8 cellular contexts compared by ENCODE assay signal in genomic region chr17:75875182-75875939, GRCh38. TPM values are rescaled to one million over a fixed set of nuclear protein-coding genes. Genes with fewer than 3 reads are reported as not detected.
DNase-seq lines count a peak whose midpoint lies in the region; TF ChIP-seq lines count a peak whose summit lies in the region.

No MANE protein-coding gene starts in this region.

- no peaks in the 10 kb centered on the region for H3K79me2 ChIP-seq in parathyroid adenoma

- POLR2A ChIA-PET in CD4-positive, alpha-beta memory T cell (lab: Charles Lee; ENCODE audit: partially characterized antibody) = interaction anchor here (0.5 to 16.3 kb wide), 19 partner anchors 8 to 860 kb away, joined by 3 to 563 read pairs (median 4); partner anchors contain the start of genes ACOX1, MRPL38, TEN1 and TRIM65

- CTCF ChIA-PET in CD4-positive, alpha-beta memory T cell (lab: Charles Lee; ENCODE audit: partially characterized antibody) = interaction anchor here (0.6 to 14.1 kb wide), 12 partner anchors 8 to 552 kb away, joined by 3 to 266 read pairs (median 5); partner anchors contain the start of genes TRIM65, UNC13D, UNK and WBP2

- H3K4me1 Mint-ChIP-seq in CD4-positive, alpha-beta memory T cell = peaks cover 30 to 59% (median 44%) of the 10 kb centered on the region in 4 donors
- H3K4me1 Mint-ChIP-seq in chondrocyte (ENCODE audit: low read depth) = peaks cover 61% of the 10 kb centered on the region

- intact Hi-C loops in CD4-positive, alpha-beta memory T cell (cut with micrococcal nuclease) = no loop called here

- H3K4me3 Mint-ChIP-seq in CD4-positive, alpha-beta memory T cell = peak overlapping the region; percentile 89 to 95 (median 91)
- peak overlapping the region; percentile 91 for H3K4me3 Mint-ChIP-seq in chondrocyte (ENCODE audit: unreplicated experiment)

- no peaks in the 10 kb centered on the region for H3K36me3 ChIP-seq in CD4-positive, alpha-beta memory T cell (ENCODE audit: insufficient read depth, low read length)
- no peaks in the 10 kb centered on the region for H3K36me3 ChIP-seq in parathyroid adenoma (ENCODE audit: control insufficient read depth, insufficient read depth, low read length)

- no peak for DNase-seq in CD4-positive, alpha-beta memory T cell
- peak; percentile 72 for DNase-seq in NCI-H446 treated with DMSO at 0.1 percent for 48 hours (lab: John Stamatoyannopoulos, UW)
- no peak for DNase-seq in chondrocyte (ENCODE audit: low spot score)
- DNase-seq in NCI-H69 (lab: John Stamatoyannopoulos, UW) = no peak
- no peak for DNase-seq in OCI-M1 (lab: John Stamatoyannopoulos, UW)
- DNase-seq in KBM-7 = no peak
- DNase-seq in SKM-1 treated with dmso at 0.1 percent for 144 hours (lab: John Stamatoyannopoulos, UW; ENCODE audit: unreplicated experiment) = no peak

- no peak overlapping the region for H2AFZ ChIP-seq in parathyroid adenoma

- peaks cover 0 to 8% of the 10 kb centered on the region in 2 donors for H3K36me3 Mint-ChIP-seq in CD4-positive, alpha-beta memory T cell
- peaks cover 3% of the 10 kb centered on the region for H3K36me3 Mint-ChIP-seq in chondrocyte (ENCODE audit: low read depth)

- H3K9ac ChIP-seq in parathyroid adenoma = no peak overlapping the region

- TF ChIP-seq CTCF in chondrocyte (IDR thresholded peaks at IDR 0.05) (no peak), parathyroid adenoma (IDR thresholded peaks at IDR 0.05) (no peak)

- no peaks in the 10 kb centered on the region for H3K27me3 Mint-ChIP-seq in CD4-positive, alpha-beta memory T cell
- no peaks in the 10 kb centered on the region for H3K27me3 Mint-ChIP-seq in chondrocyte (ENCODE audit: low read depth)

- H3K4me3 ChIP-seq in CD4-positive, alpha-beta memory T cell (ENCODE audit: low read length in 2 of 2) = peak overlapping the region in 1 of 2 donors; percentile 61
- H3K4me3 ChIP-seq in parathyroid adenoma (ENCODE audit: low read depth, low read length) = no peak overlapping the region

- in situ Hi-C loops in KBM-7 (cut with MboI; ENCODE audit: low pct_unique_long_range_greater_than_20kb, low sequenced_read_pairs) = no loop called here

- peak overlapping the region; percentile 77 for H3K4me2 ChIP-seq in parathyroid adenoma (ENCODE audit: low read length)

- H3K27ac Mint-ChIP-seq in CD4-positive, alpha-beta memory T cell = peak overlapping the region; percentile 87 to 97 (median 93)
- peak overlapping the region; percentile 98 for H3K27ac Mint-ChIP-seq in chondrocyte (ENCODE audit: unreplicated experiment)

- peaks cover 57% of the 10 kb centered on the region for H3K4me1 ChIP-seq in CD4-positive, alpha-beta memory T cell (ENCODE audit: insufficient read depth, low read length)
- H3K4me1 ChIP-seq in parathyroid adenoma = peaks cover 14% of the 10 kb centered on the region

- H3K27me3 ChIP-seq in CD4-positive, alpha-beta memory T cell (ENCODE audit: insufficient read depth, low read length) = no peaks in the 10 kb centered on the region
- H3K27me3 ChIP-seq in parathyroid adenoma (ENCODE audit: control insufficient read depth, insufficient read depth, low read length) = no peaks in the 10 kb centered on the region

- H3K9me3 Mint-ChIP-seq in CD4-positive, alpha-beta memory T cell = no peaks in the 10 kb centered on the region
- no peaks in the 10 kb centered on the region for H3K9me3 Mint-ChIP-seq in chondrocyte (ENCODE audit: low read depth)

- H3K27ac ChIP-seq in CD4-positive, alpha-beta memory T cell (ENCODE audit: low read depth, low read length) = peak overlapping the region; percentile 56
- H3K27ac ChIP-seq in parathyroid adenoma = peak overlapping the region; percentile 87

- H3K9me3 ChIP-seq in CD4-positive, alpha-beta memory T cell (ENCODE audit: control insufficient read depth in 1 of 2, low read length in 2 of 2) = no peaks in the 10 kb centered on the region
- H3K9me3 ChIP-seq in parathyroid adenoma (ENCODE audit: control insufficient read depth, low read length) = no peaks in the 10 kb centered on the region

RNA-seq across cellular contexts. Expression of gene TRIM47, which starts 3.0 kb away (rescaled TPM):
- total RNA-seq in CD4-positive, alpha-beta memory T cell = 10 to 100 TPM; 17.5 to 22.6 TPM
- 10 to 100 TPM; 11.2 to 26.8 TPM for polyA plus RNA-seq in CD4-positive, alpha-beta memory T cell
- 33.9 to 50.6 TPM (median 46.3 TPM) in 3 replicates for total RNA-seq in chondrocyte

RNA-seq across cellular contexts. Expression of gene WBP2, which starts 20.2 kb away (rescaled TPM):
- total RNA-seq in CD4-positive, alpha-beta memory T cell = 100 to 1,000 TPM; 159 to 160 TPM
- polyA plus RNA-seq in CD4-positive, alpha-beta memory T cell = 100 to 1,000 TPM in 1 of 2 donors, 10 to 100 TPM in 1; 80.3 to 127 TPM
- 45.0 to 62.5 TPM (median 56.5 TPM) in 3 replicates for total RNA-seq in chondrocyte

RNA-seq across cellular contexts. Expression of gene TRIM65, which starts 21.4 kb away (rescaled TPM):
- total RNA-seq in CD4-positive, alpha-beta memory T cell = 10 to 100 TPM; 36.5 to 36.9 TPM
- polyA plus RNA-seq in CD4-positive, alpha-beta memory T cell = 10 to 100 TPM; 17.7 to 28.8 TPM
- total RNA-seq in chondrocyte = 25.2 to 27.1 TPM (median 27.0 TPM) in 3 replicates

RNA-seq across cellular contexts. Expression of gene MRPL38, which starts 29.3 kb away (rescaled TPM):
- 100 to 1,000 TPM; 126 to 142 TPM for total RNA-seq in CD4-positive, alpha-beta memory T cell
- polyA plus RNA-seq in CD4-positive, alpha-beta memory T cell = 10 to 100 TPM; 59.1 to 89.0 TPM
- total RNA-seq in chondrocyte = 47.4 to 53.3 TPM (median 49.8 TPM) in 3 replicates

RNA-seq across cellular contexts. Expression of gene UNC13D, which starts 31.2 kb away (rescaled TPM):
- 100 to 1,000 TPM; 161 to 171 TPM for total RNA-seq in CD4-positive, alpha-beta memory T cell
- 10 to 100 TPM; 39.6 to 78.9 TPM for polyA plus RNA-seq in CD4-positive, alpha-beta memory T cell
- 1.1 to 3.1 TPM (median 1.5 TPM) in 3 replicates for total RNA-seq in chondrocyte
